In genomic region chr3:147872568-147872967, GRCh38 we compare ENCODE assay signal across 21 cellular contexts.
"Had no signal": no experiment of that assay in that cellular context is flagged by ENCODE, and none has a peak within 500 bp of the region (broad histone marks: within the 10 kb centered on the region; RNA-seq: fewer than 3 reads in every experiment).

No MANE protein-coding gene starts in this region.

- H2AFZ ChIP-seq: parathyroid adenoma had no signal

- H3K27ac ChIP-seq: dorsolateral prefrontal cortex, heart left ventricle, parathyroid adenoma, psoas muscle, right lobe of liver, testis, tibial nerve, upper lobe of right lung had no signal

- ATAC-seq: esophagus mucosa; heart left ventricle; left lobe of liver; naive thymus-derived CD4-positive, alpha-beta T cell; psoas muscle; right lobe of liver; stimulated activated memory B cell treated with anti-CD40 and anti-IgM and Interleukin-4, amounts not matched to agents 10 μg/mL and 1 μg/mL and 100 μg/mL, for 72 hours; stimulated activated naive CD8-positive, alpha-beta T cell treated with anti-CD3 and anti-CD28 coated beads, Interleukin-15, amount 100 ng/mL, for 72 hours; upper lobe of right lung had no signal

- H3K9ac ChIP-seq: parathyroid adenoma had no signal

- H3K4me1 ChIP-seq: heart left ventricle, parathyroid adenoma, psoas muscle, right lobe of liver, testis, tibial nerve, upper lobe of right lung had no signal

- H3K36me3 ChIP-seq: heart left ventricle, right lobe of liver, tibial nerve, upper lobe of right lung had no signal

- H3K4me3 ChIP-seq: dorsolateral prefrontal cortex, heart left ventricle, psoas muscle, right lobe of liver, testis, tibial nerve, upper lobe of right lung had no signal

- H3K27me3 ChIP-seq: dorsolateral prefrontal cortex, heart left ventricle, right lobe of liver, testis, tibial nerve, upper lobe of right lung had no signal

- DNase-seq: cortex of kidney; dorsolateral prefrontal cortex; effector CD8-positive, alpha-beta T cell; heart left ventricle; hypothalamus; mammary epithelial cell; naive thymus-derived CD4-positive, alpha-beta T cell; nephron progenitor cell; psoas muscle; retina; right lobe of liver; stimulated activated CD4-positive, alpha-beta T cell treated with anti-CD3 and anti-CD28 coated beads, Interleukin-4, amount 100 ng/mL, for 1 hour; stimulated activated CD8-positive, alpha-beta memory T cell treated with anti-CD3 and anti-CD28 coated beads, Interleukin-4, amount 100 ng/mL, for 48 hours; stimulated activated naive CD8-positive, alpha-beta T cell treated with anti-CD3 and anti-CD28 coated beads, Interleukin-15, amount 100 ng/mL, for 72 hours; testis; upper lobe of right lung had no signal

- H3K9me3 ChIP-seq: heart left ventricle, psoas muscle, right lobe of liver, testis, upper lobe of right lung had no signal

- H3K79me2 ChIP-seq: parathyroid adenoma had no signal
